Comparison of ENCODE assay signal across 9 cellular contexts in the genomic region with DNA sequence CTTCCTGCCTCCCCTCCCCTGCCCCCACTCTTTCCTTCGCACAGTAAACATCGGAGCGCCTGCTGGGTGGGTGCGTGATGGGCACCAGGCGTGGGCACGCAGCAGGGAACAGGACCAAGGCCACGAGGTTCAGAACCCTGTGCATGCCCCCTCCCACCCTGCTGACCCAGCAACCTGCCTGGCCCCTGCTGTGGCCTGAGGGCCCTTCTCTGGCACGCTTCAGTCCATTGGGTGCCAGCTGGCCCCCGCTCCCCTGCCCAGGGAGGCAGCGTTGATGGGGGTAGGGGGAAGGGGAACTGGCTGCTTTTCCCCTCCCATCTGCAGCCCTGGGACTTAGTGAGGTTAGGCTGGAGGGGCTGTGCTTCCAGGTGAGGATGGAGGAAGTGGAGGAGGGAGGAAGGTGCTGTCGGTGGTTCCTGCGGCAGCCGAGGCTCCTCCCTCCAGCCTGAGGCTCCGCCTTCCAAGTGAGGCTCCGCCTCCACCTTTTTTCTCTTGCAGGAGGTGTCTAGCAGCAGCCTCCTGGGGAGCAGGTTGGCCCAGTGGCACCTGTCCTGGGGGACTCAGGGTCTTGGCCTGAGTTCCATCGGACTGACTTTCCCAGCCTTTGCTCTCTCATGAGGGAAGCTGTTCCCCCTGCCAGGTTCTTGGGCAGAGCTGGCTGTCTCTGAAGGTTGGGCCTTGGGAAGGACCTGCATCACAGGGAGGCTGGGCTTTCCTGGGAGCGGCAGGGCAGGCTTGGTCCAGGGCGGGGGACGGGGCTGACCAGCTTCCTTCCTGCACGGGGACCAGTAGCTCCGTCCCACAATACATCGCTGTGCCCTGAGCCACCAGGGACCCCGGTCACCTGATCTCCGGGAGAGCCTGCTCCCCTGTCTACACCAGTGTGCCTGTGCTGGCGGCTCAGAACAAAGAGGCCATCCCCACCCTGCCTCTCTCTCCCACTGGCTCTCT. TPM values are rescaled to one million over a fixed set of nuclear protein-coding genes. Genes with fewer than 3 reads are reported as not detected.
A peak's percentile ranks its signal among the peaks of the same experiment; 100 is the strongest.
DNase-seq lines count a peak whose midpoint lies in the region; ATAC-seq and TF ChIP-seq lines count a peak whose summit lies in the region.
"Had no signal": no experiment of that assay in that cellular context is flagged by ENCODE, and none has a peak within 500 bp of the region (broad histone marks: within the 10 kb centered on the region; RNA-seq: fewer than 3 reads in every experiment).

No MANE protein-coding gene starts in this region.

- H3K27ac ChIP-seq in CD4-positive, alpha-beta memory T cell (ENCODE audit: low read depth, low read length): no peak overlapping the region

- H3K4me3 Mint-ChIP-seq in CD4-positive, alpha-beta memory T cell: peak overlapping the region in 1 of 8 donors; percentile 39
- H3K4me3 Mint-ChIP-seq in activated CD4-positive, alpha-beta memory T cell treated with anti-CD3 and anti-CD28 coated beads for 36 hours: no peak overlapping the region

- H3K36me3 ChIP-seq in CD4-positive, alpha-beta memory T cell (ENCODE audit: insufficient read depth, low read length): peaks cover 10% of the 10 kb centered on the region

- no peaks in the 10 kb centered on the region for H3K9me3 Mint-ChIP-seq in CD4-positive, alpha-beta memory T cell
- no peaks in the 10 kb centered on the region for H3K9me3 Mint-ChIP-seq in activated CD4-positive, alpha-beta memory T cell treated with anti-CD3 and anti-CD28 coated beads for 36 hours

- in situ Hi-C loops in GM13976 (cut with MboI; ENCODE audit: low sequenced_read_pairs, unreplicated experiment): no loop called here

- POLR2A ChIA-PET in CD4-positive, alpha-beta memory T cell (lab: Charles Lee; ENCODE audit: partially characterized antibody): no interaction called here
- POLR2A ChIA-PET in activated CD4-positive, alpha-beta memory T cell treated with anti-CD3 and anti-CD28 coated beads for 36 hours (lab: Charles Lee): no interaction called here

- TF ChIP-seq CTCF in epithelial cell of esophagus (IDR thresholded peaks at IDR 0.05; ENCODE audit: insufficient read depth, low read depth, low read length, missing control alignments) (no peak), GM13976 (IDR thresholded peaks at IDR 0.05; ENCODE audit: borderline replicate concordance, control extremely low read depth, extremely low read depth, insufficient read depth, missing control alignments) (no peak)

- H3K27ac Mint-ChIP-seq in CD4-positive, alpha-beta memory T cell: no peak overlapping the region
- H3K27ac Mint-ChIP-seq in activated CD4-positive, alpha-beta memory T cell treated with anti-CD3 and anti-CD28 coated beads for 36 hours: no peak overlapping the region

- peaks cover 0 to 21% of the 10 kb centered on the region in 2 donors for H3K36me3 Mint-ChIP-seq in CD4-positive, alpha-beta memory T cell
- peaks cover 6% of the 10 kb centered on the region for H3K36me3 Mint-ChIP-seq in activated CD4-positive, alpha-beta memory T cell treated with anti-CD3 and anti-CD28 coated beads for 36 hours

- no peak for ATAC-seq in HG03025 (IDR thresholded peaks at IDR 0.05; ENCODE audit: low FRiP score, unreplicated experiment)

- intact Hi-C loops in CD4-positive, alpha-beta memory T cell (cut with micrococcal nuclease): no loop called here
- intact Hi-C loops in activated CD4-positive, alpha-beta memory T cell treated with anti-CD3 and anti-CD28 coated beads for 36 hours (cut with micrococcal nuclease): no loop called here

- H3K27me3 ChIP-seq in CD4-positive, alpha-beta memory T cell (ENCODE audit: insufficient read depth, low read length): no peaks in the 10 kb centered on the region

- no peaks in the 10 kb centered on the region for H3K9me3 ChIP-seq in CD4-positive, alpha-beta memory T cell (ENCODE audit: control insufficient read depth in 1 of 2, low read length in 2 of 2)

- peak in 4 of 5 donors; percentile 32 to 39 (median 35) for DNase-seq in CD4-positive, alpha-beta memory T cell
- peak; percentile 61 for DNase-seq in activated CD4-positive, alpha-beta memory T cell treated with anti-CD3 and anti-CD28 coated beads for 36 hours
- DNase-seq in epithelial cell of esophagus (ENCODE audit: low read depth) (peak; percentile 25), retina (peak; percentile 59), SW480 (ENCODE audit: low spot score) (no peak), GM13976 (ENCODE audit: low spot score) (no peak), NCI-H748 treated with DMSO at 0.1 percent for 48 hours (lab: John Stamatoyannopoulos, UW) (no peak)
- DNase-seq: EL had no signal

- H3K27me3 Mint-ChIP-seq in CD4-positive, alpha-beta memory T cell: no peaks in the 10 kb centered on the region
- no peaks in the 10 kb centered on the region for H3K27me3 Mint-ChIP-seq in activated CD4-positive, alpha-beta memory T cell treated with anti-CD3 and anti-CD28 coated beads for 36 hours

- H3K4me3 ChIP-seq in CD4-positive, alpha-beta memory T cell (ENCODE audit: low read length in 2 of 2): no peak overlapping the region
- H3K4me3 ChIP-seq in epithelial cell of esophagus (ENCODE audit: low read length): no peak overlapping the region

- H3K4me1 ChIP-seq in CD4-positive, alpha-beta memory T cell (ENCODE audit: insufficient read depth, low read length): peaks cover 31% of the 10 kb centered on the region

- CTCF ChIA-PET in CD4-positive, alpha-beta memory T cell (lab: Charles Lee; ENCODE audit: partially characterized antibody): no interaction called here
- CTCF ChIA-PET in activated CD4-positive, alpha-beta memory T cell treated with anti-CD3 and anti-CD28 coated beads for 36 hours (lab: Charles Lee): no interaction called here

- peaks cover 6 to 47% (median 15%) of the 10 kb centered on the region in 4 donors for H3K4me1 Mint-ChIP-seq in CD4-positive, alpha-beta memory T cell
- peaks cover 23% of the 10 kb centered on the region for H3K4me1 Mint-ChIP-seq in activated CD4-positive, alpha-beta memory T cell treated with anti-CD3 and anti-CD28 coated beads for 36 hours (ENCODE audit: low read depth)

RNA-seq across cellular contexts. Expression of a gene that starts 7.3 kb away (rescaled TPM):
- 10 to 100 TPM; 38.6 to 42.6 TPM for total RNA-seq in CD4-positive, alpha-beta memory T cell
- 1 to 10 TPM; 5.2 to 6.1 TPM for polyA plus RNA-seq in CD4-positive, alpha-beta memory T cell
- total RNA-seq in activated CD4-positive, alpha-beta memory T cell treated with anti-CD3 and anti-CD28 coated beads for 36 hours: 10 to 100 TPM; 22.5 to 24.4 TPM

RNA-seq across cellular contexts. Expression of a gene that starts 29.6 kb away (rescaled TPM):
- 1,000 to 10,000 TPM; 2,286 to 2,389 TPM for total RNA-seq in CD4-positive, alpha-beta memory T cell
- 100 to 1,000 TPM; 274 to 749 TPM for polyA plus RNA-seq in CD4-positive, alpha-beta memory T cell
- 1,000 to 10,000 TPM; 3,113 to 3,225 TPM for total RNA-seq in activated CD4-positive, alpha-beta memory T cell treated with anti-CD3 and anti-CD28 coated beads for 36 hours

RNA-seq across cellular contexts. Expression of a gene that starts 43.9 kb away (rescaled TPM):
- total RNA-seq in CD4-positive, alpha-beta memory T cell: 10 to 100 TPM; 40.0 to 40.7 TPM
- polyA plus RNA-seq in CD4-positive, alpha-beta memory T cell: 10 to 100 TPM; 22.3 to 26.0 TPM
- 10 to 100 TPM; 32.4 to 33.3 TPM for total RNA-seq in activated CD4-positive, alpha-beta memory T cell treated with anti-CD3 and anti-CD28 coated beads for 36 hours

RNA-seq across cellular contexts. Expression of a gene that starts 51.9 kb away (rescaled TPM):
- total RNA-seq in CD4-positive, alpha-beta memory T cell: 10 to 100 TPM; 57.0 to 57.7 TPM
- polyA plus RNA-seq in CD4-positive, alpha-beta memory T cell: 10 to 100 TPM in 1 of 2 donors, 1 to 10 TPM in 1; 9.6 to 48.2 TPM
- 10 to 100 TPM; 31.0 to 32.5 TPM for total RNA-seq in activated CD4-positive, alpha-beta memory T cell treated with anti-CD3 and anti-CD28 coated beads for 36 hours

Comparison
In these comparisons a context has a peak if more than half of its experiments do, and no peak if none do; other contexts are left out.
1. DNase-seq: peak in CD4-positive, alpha-beta memory T cell (4 of 5), activated CD4-positive, alpha-beta memory T cell treated with anti-CD3 and anti-CD28 coated beads for 36 hours (single experiment), epithelial cell of esophagus (single experiment) and retina (single experiment); none in SW480 (single experiment), GM13976 (single experiment) and NCI-H748 treated with DMSO at 0.1 percent for 48 hours (single experiment).